Comparison of ENCODE assay signal across 1 cellular context in genomic region chr14:101947904-101948665, GRCh38.
TF ChIP-seq lines count a peak whose summit lies in the region.

No MANE protein-coding gene starts in this region.

TF ChIP-seq in HepG2, 621 proteins besides CTCF, POLR2A, EP300 and RAD21 (continued from another document and continues in another):
- no peak for TF ChIP-seq ELK4 (CRISPR knock-in tag; IDR thresholded peaks at IDR 0.05; ENCODE audit: borderline replicate concordance)
- TF ChIP-seq ELF1 (CRISPR knock-in tag; IDR thresholded peaks at IDR 0.05): peak; percentile 84
- TF ChIP-seq NFATC3 (CRISPR knock-in tag; IDR thresholded peaks at IDR 0.05): 0 out of 2 replicates have a peak, but pooled peaks have one; percentile 21
- TF ChIP-seq TMF1 (CRISPR knock-in tag; IDR thresholded peaks at IDR 0.05; ENCODE audit: low read depth): peak; percentile 58
- TF ChIP-seq ZNF20 (CRISPR knock-in tag; IDR thresholded peaks at IDR 0.05): no peak
- no peak for TF ChIP-seq PLRG1 (conservative IDR thresholded peaks at IDR 0.05)
- no peak; the same call in 1 of the 2 replicates for TF ChIP-seq ATF6 (CRISPR knock-in tag; conservative IDR thresholded peaks at IDR 0.05)
- peak; percentile 90 for TF ChIP-seq MEIS2 (CRISPR knock-in tag; IDR thresholded peaks at IDR 0.05)
- peak; percentile 82 for TF ChIP-seq MED1 (CRISPR knock-in tag; IDR thresholded peaks at IDR 0.05)
- no peak for TF ChIP-seq ZNF367 (CRISPR knock-in tag; IDR thresholded peaks at IDR 0.05; ENCODE audit: borderline replicate concordance)
- no peak for TF ChIP-seq NBN (conservative IDR thresholded peaks at IDR 0.05)
- TF ChIP-seq HNRNPL (IDR thresholded peaks at IDR 0.05; ENCODE audit: low read depth, low read length): 0 out of 2 replicates have a peak, but pooled peaks have one; percentile 5
- 0 out of 2 replicates have a peak, but pooled peaks have one; percentile 40 for TF ChIP-seq ZBTB33 (CRISPR knock-in tag; IDR thresholded peaks at IDR 0.05)
- TF ChIP-seq ATF5 (CRISPR knock-in tag; IDR thresholded peaks at IDR 0.05; ENCODE audit: low read depth): peak; percentile 58; the same call in 1 of the 2 replicates
- TF ChIP-seq ZNF546 (CRISPR knock-in tag; conservative IDR thresholded peaks at IDR 0.05): no peak; the same call in 1 of the 2 replicates
- peak; percentile 59; the same call in 1 of the 2 replicates for TF ChIP-seq ZNF264 (CRISPR knock-in tag; IDR thresholded peaks at IDR 0.05)
- no peak for TF ChIP-seq GLMP (CRISPR knock-in tag; IDR thresholded peaks at IDR 0.05; ENCODE audit: borderline replicate concordance)
- no peak for TF ChIP-seq ZNF326 (CRISPR knock-in tag; IDR thresholded peaks at IDR 0.05; ENCODE audit: borderline replicate concordance)
- peak; percentile 33; the same call in 1 of the 2 replicates for TF ChIP-seq ZNF782 (CRISPR knock-in tag; IDR thresholded peaks at IDR 0.05; ENCODE audit: borderline replicate concordance)
- TF ChIP-seq ZNF710 (CRISPR knock-in tag; IDR thresholded peaks at IDR 0.05; ENCODE audit: borderline replicate concordance): peak; percentile 20; the same call in 1 of the 2 replicates
- TF ChIP-seq PCBP1 (IDR thresholded peaks at IDR 0.05; ENCODE audit: borderline replicate concordance, low read depth, low read length): 0 out of 2 replicates have a peak, but pooled peaks have one; percentile 26
- no peak for TF ChIP-seq ZFP62 (CRISPR knock-in tag; IDR thresholded peaks at IDR 0.05)
- TF ChIP-seq ASH2L (IDR thresholded peaks at IDR 0.05; ENCODE audit: insufficient read length, low read depth, low read length): peak; percentile 32
- TF ChIP-seq SCMH1 (CRISPR knock-in tag; IDR thresholded peaks at IDR 0.05; ENCODE audit: borderline replicate concordance): no peak
- peak; percentile 97 for TF ChIP-seq KAT8 (CRISPR knock-in tag; IDR thresholded peaks at IDR 0.05)
- TF ChIP-seq SPEN (CRISPR knock-in tag; IDR thresholded peaks at IDR 0.05; ENCODE audit: low read depth): peak; percentile 96
- peak; percentile 84; the same call in 1 of the 2 replicates for TF ChIP-seq ZNF891 (CRISPR knock-in tag; IDR thresholded peaks at IDR 0.05)
- no peak; the same call in 1 of the 2 replicates for TF ChIP-seq ZNF547 (CRISPR knock-in tag; IDR thresholded peaks at IDR 0.05)
- TF ChIP-seq CREB1 (IDR thresholded peaks at IDR 0.05): peak; percentile 96
- TF ChIP-seq CREB1 (CRISPR knock-in tag; IDR thresholded peaks at IDR 0.05): peak; percentile 98
- peak; percentile 14; the same call in 1 of the 2 replicates for TF ChIP-seq ZNF768 (CRISPR knock-in tag; IDR thresholded peaks at IDR 0.05)
- TF ChIP-seq NFE2 (CRISPR knock-in tag; IDR thresholded peaks at IDR 0.05): no peak
- TF ChIP-seq HNF1B (CRISPR knock-in tag; IDR thresholded peaks at IDR 0.05): peak; percentile 71
- TF ChIP-seq MEIS1 (CRISPR knock-in tag; IDR thresholded peaks at IDR 0.05; ENCODE audit: borderline replicate concordance): peak; percentile 66; the same call in 1 of the 2 replicates
- no peak for TF ChIP-seq MTF2 (CRISPR knock-in tag; IDR thresholded peaks at IDR 0.05; ENCODE audit: borderline replicate concordance)
- no peak for TF ChIP-seq JDP2 (CRISPR knock-in tag; IDR thresholded peaks at IDR 0.05; ENCODE audit: borderline replicate concordance)
- no peak for TF ChIP-seq LCORL (IDR thresholded peaks at IDR 0.05)
- no peak for TF ChIP-seq LCORL (CRISPR knock-in tag; IDR thresholded peaks at IDR 0.05)
- no peak for TF ChIP-seq ZNF362 (CRISPR knock-in tag; IDR thresholded peaks at IDR 0.05; ENCODE audit: borderline replicate concordance)
- peak; percentile 55; the same call in 1 of the 2 replicates for TF ChIP-seq ZNF792 (CRISPR knock-in tag; IDR thresholded peaks at IDR 0.05)
- TF ChIP-seq LBX2 (CRISPR knock-in tag; IDR thresholded peaks at IDR 0.05; ENCODE audit: borderline replicate concordance): no peak; the same call in 1 of the 2 replicates
- no peak for TF ChIP-seq NCOA5 (CRISPR knock-in tag; IDR thresholded peaks at IDR 0.05)
- no peak; the same call in 1 of the 2 replicates for TF ChIP-seq ZC3H4 (CRISPR knock-in tag; IDR thresholded peaks at IDR 0.05; ENCODE audit: borderline replicate concordance)
- no peak for TF ChIP-seq U2AF2 (IDR thresholded peaks at IDR 0.05; ENCODE audit: low read depth, low read length)
- 0 out of 2 replicates have a peak, but pooled peaks have one; percentile 72 for TF ChIP-seq ZNF513 (CRISPR knock-in tag; conservative IDR thresholded peaks at IDR 0.05)
- no peak for TF ChIP-seq ZNF878 (CRISPR knock-in tag; IDR thresholded peaks at IDR 0.05)
- TF ChIP-seq NONO (IDR thresholded peaks at IDR 0.05): no peak
- TF ChIP-seq NONO (CRISPR knock-in tag; conservative IDR thresholded peaks at IDR 0.05): peak; percentile 57; the same call in 1 of the 2 replicates
- TF ChIP-seq ZNF614 (CRISPR knock-in tag; IDR thresholded peaks at IDR 0.05; ENCODE audit: borderline replicate concordance): peak; percentile 83; the same call in 1 of the 2 replicates
- TF ChIP-seq MLLT10 (CRISPR knock-in tag; IDR thresholded peaks at IDR 0.05): no peak
- TF ChIP-seq ZNF780A (CRISPR knock-in tag; IDR thresholded peaks at IDR 0.05): no peak
- no peak for TF ChIP-seq ZNF703 (CRISPR knock-in tag; IDR thresholded peaks at IDR 0.05; ENCODE audit: borderline replicate concordance)
- peak; percentile 76; the same call in 1 of the 2 replicates for TF ChIP-seq ZNF232 (CRISPR knock-in tag; IDR thresholded peaks at IDR 0.05; ENCODE audit: borderline replicate concordance)
- no peak; the same call in none of the 2 replicates for TF ChIP-seq TOE1 (CRISPR knock-in tag; IDR thresholded peaks at IDR 0.05)
- 0 out of 2 replicates have a peak, but pooled peaks have one; percentile 56 for TF ChIP-seq ZNF800 (CRISPR knock-in tag; IDR thresholded peaks at IDR 0.05)
